Comparison of ENCODE assay signal across 7 cellular contexts in genomic region chr7:1475991-1476390, GRCh38. TPM values are rescaled to one million over a fixed set of nuclear protein-coding genes. Genes with fewer than 3 reads are reported as not detected.
"Had no signal": no experiment of that assay in that cellular context is flagged by ENCODE, and none has a peak within 500 bp of the region (broad histone marks: within the 10 kb centered on the region; RNA-seq: fewer than 3 reads in every experiment).

No MANE protein-coding gene starts in this region.

- H3K4me3 Mint-ChIP-seq: H9, IgD-negative memory B cell had no signal

- H3K27me3 Mint-ChIP-seq: IgD-negative memory B cell had no signal

- H3K9ac ChIP-seq: GM23248 had no signal

- H3K9me3 Mint-ChIP-seq: H9, IgD-negative memory B cell had no signal

- H3K36me3 Mint-ChIP-seq: IgD-negative memory B cell had no signal

- FAIRE-seq: HTR-8/SVneo had no signal

- H2AFZ ChIP-seq: GM23248 had no signal

- H3K27ac Mint-ChIP-seq: H9, IgD-negative memory B cell had no signal

- H3K27ac ChIP-seq: GM23248 had no signal

- DNase-seq: GM23248, GOT3, H9, HCEC 1CT, KBM-7 had no signal

- H3K4me3 ChIP-seq: GM23248 had no signal

RNA-seq across cellular contexts. Expression of gene MICALL2, which starts 16.7 kb away (rescaled TPM):
- polyA plus RNA-seq: IgD-negative memory B cell had no signal
